8 cellular contexts compared by ENCODE assay signal in genomic region chr6:31366693-31367470, GRCh38. TPM values are rescaled to one million over a fixed set of nuclear protein-coding genes. Genes with fewer than 3 reads are reported as not detected.
DNase-seq lines count a peak whose midpoint lies in the region; ATAC-seq and TF ChIP-seq lines count a peak whose summit lies in the region.

No MANE protein-coding gene starts in this region.

- no peak overlapping the region for H2BK120ac ChIP-seq in neuronal stem cell (ENCODE audit: low read depth, low read length)

- WGBS in neuronal stem cell (ENCODE audit: extremely low coverage in 2 of 2, insufficient read length in 2 of 2, insufficient replicate concordance in 1 of 2), 2 donors = no CpG with 5 or more reads among the region's 30 CpGs

- H2AK5ac ChIP-seq in neuronal stem cell (ENCODE audit: low read depth, low read length) = no peak overlapping the region

- no peak overlapping the region for H2BK12ac ChIP-seq in neuronal stem cell (ENCODE audit: low read length)

- no peak overlapping the region for H3K4ac ChIP-seq in neuronal stem cell (ENCODE audit: low read length)

- peak overlapping the region; percentile 76 to 90 for H3K4me3 Mint-ChIP-seq in CD14-positive monocyte

- H3K4me3 ChIP-seq in neuronal stem cell (ENCODE audit: low read length in 2 of 2) (no peak overlapping the region), stomach smooth muscle (ENCODE audit: low read length in 2 of 2) (peak overlapping the region; percentile 6 to 69)

- TF ChIP-seq CTCF in CD14-positive monocyte (IDR thresholded peaks at IDR 0.05) (peak; percentile 86), RWPE1 (conservative IDR thresholded peaks at IDR 0.05; ENCODE audit: low read depth) (peak; percentile 95), foreskin keratinocyte (conservative IDR thresholded peaks at IDR 0.05) (peak; percentile 96)

- CTCF ChIA-PET in RWPE1 (lab: Yijun Ruan, JAX) = interaction anchor here (0.5 to 3.6 kb wide), 32 partner anchors 8 to 1501 kb away, joined by 3 to 33 read pairs (median 4); partner anchors contain the start of genes PSORS1C1 and PSORS1C2

- H3K18ac ChIP-seq in neuronal stem cell (ENCODE audit: low read length) = peak overlapping the region; percentile 35

- H3K9me3 Mint-ChIP-seq in CD14-positive monocyte = peaks cover 0 to 3% (median 2%) of the 10 kb centered on the region in 7 donors

- intact Hi-C loops in CD14-positive monocyte (cut with micrococcal nuclease) = loop anchor here (2.0 kb wide), 2 partner anchors 170 to 230 kb away; no protein-coding TSS in a partner anchor

- peak overlapping the region; percentile 48 for H3K4me2 ChIP-seq in neuronal stem cell (ENCODE audit: insufficient read depth, low read length, poor library complexity, severe bottlenecking)

- DNase-seq in CD14-positive monocyte (ENCODE audit: low spot score) = peak; percentile 81
- peak; percentile 63 for DNase-seq in KG1 (lab: John Stamatoyannopoulos, UW)
- DNase-seq in RWPE1 (ENCODE audit: low spot score) = peak; percentile 85
- peak; percentile 81 for DNase-seq in activated effector memory CD4-positive, alpha-beta T cell treated with Interleukin-2 at 50 U/mL for 16 hours
- peak; percentile 48 to 72 for DNase-seq in foreskin keratinocyte
- peak; percentile 92 for DNase-seq in neuronal stem cell (ENCODE audit: low spot score)

- no peak overlapping the region for H4K91ac ChIP-seq in neuronal stem cell (ENCODE audit: low read depth, low read length, poor library complexity)

- H3K27ac ChIP-seq in RWPE1 (no peak overlapping the region), foreskin keratinocyte (no peak overlapping the region), neuronal stem cell (replicated peaks; ENCODE audit: low read length) (no peak overlapping the region), stomach smooth muscle (ENCODE audit: low read length) (no peak overlapping the region)

- H2BK15ac ChIP-seq in neuronal stem cell (ENCODE audit: low read length) = no peak overlapping the region

- H3K36me3 Mint-ChIP-seq in CD14-positive monocyte = no peaks in the 10 kb centered on the region

- H4K8ac ChIP-seq in neuronal stem cell (ENCODE audit: low read depth, low read length) = no peak overlapping the region

- H3K23ac ChIP-seq in neuronal stem cell (ENCODE audit: low read depth, low read length, poor library complexity) = peak overlapping the region; percentile 87

- H2BK5ac ChIP-seq in neuronal stem cell (ENCODE audit: low read length) = no peak overlapping the region

- H3K14ac ChIP-seq in neuronal stem cell (ENCODE audit: low read length) = no peak overlapping the region

- peaks cover 37% of the 10 kb centered on the region for H3K27me3 ChIP-seq in foreskin keratinocyte
- peaks cover 0 to 27% (median 14%) of the 10 kb centered on the region in 3 experiments for H3K27me3 ChIP-seq in neuronal stem cell (ENCODE audit: control insufficient read depth in 3 of 3, insufficient read depth in 3 of 3, low read depth in 1 of 3, low read length in 3 of 3)
- peaks cover 7 to 11% of the 10 kb centered on the region in 2 donors for H3K27me3 ChIP-seq in stomach smooth muscle (ENCODE audit: control insufficient read depth in 1 of 2, insufficient read depth in 2 of 2, low read length in 2 of 2)

- H3K79me1 ChIP-seq in neuronal stem cell (ENCODE audit: low read depth, low read length) = no peaks in the 10 kb centered on the region

- POLR2A ChIA-PET in RWPE1 (lab: Yijun Ruan, JAX; ENCODE audit: low non-redundant PET) = no interaction called here

- H3K36me3 ChIP-seq in neuronal stem cell (replicated peaks in 1 of 2; ENCODE audit: control insufficient read depth in 2 of 2, insufficient read depth in 2 of 2, low read length in 2 of 2) = no peaks in the 10 kb centered on the region
- H3K36me3 ChIP-seq in stomach smooth muscle (ENCODE audit: control insufficient read depth in 2 of 2, insufficient read depth in 2 of 2, low read length in 2 of 2) = no peaks in the 10 kb centered on the region

- H2AFZ ChIP-seq in neuronal stem cell (ENCODE audit: low read length) = peak overlapping the region; percentile 53

- H3K4me1 ChIP-seq in foreskin keratinocyte (no peaks in the 10 kb centered on the region), neuronal stem cell (ENCODE audit: control insufficient read depth in 2 of 2, insufficient read depth in 1 of 2, low read depth in 1 of 2, low read length in 2 of 2) (peaks cover 0 to 5% of the 10 kb centered on the region in 2 donors), stomach smooth muscle (ENCODE audit: control insufficient read depth, insufficient read depth, low read length) (peaks cover 6% of the 10 kb centered on the region)

- peak; percentile 67 for ATAC-seq in GM19463 (IDR thresholded peaks at IDR 0.05; ENCODE audit: unreplicated experiment)
- ATAC-seq in foreskin keratinocyte = peak; percentile 91

- H3K27me3 Mint-ChIP-seq in CD14-positive monocyte (ENCODE audit: low read depth in 3 of 3) = peaks cover 20 to 48% (median 25%) of the 10 kb centered on the region in 3 donors

- H3K9ac ChIP-seq in neuronal stem cell (ENCODE audit: low read depth, low read length, poor library complexity) (no peak overlapping the region), stomach smooth muscle (ENCODE audit: low read length in 2 of 2) (peak overlapping the region in 1 of 2 donors; percentile 5)

- H3K4me1 Mint-ChIP-seq in CD14-positive monocyte = peaks cover 28% of the 10 kb centered on the region

- H3K9me3 ChIP-seq in neuronal stem cell (replicated peaks in 1 of 2; ENCODE audit: control insufficient read depth in 2 of 2, insufficient read depth in 1 of 2, low read depth in 1 of 2, low read length in 2 of 2) = no peaks in the 10 kb centered on the region
- no peaks in the 10 kb centered on the region for H3K9me3 ChIP-seq in stomach smooth muscle (ENCODE audit: control insufficient read depth in 2 of 2, low read length in 2 of 2)

- peak overlapping the region in 2 of 7 donors; percentile 46 to 61 for H3K27ac Mint-ChIP-seq in CD14-positive monocyte

RNA-seq across cellular contexts. Expression of gene HLA-B, which starts 9.9 kb away (rescaled TPM):
- polyA plus RNA-seq in CD14-positive monocyte (1,000 to 10,000 TPM; 6,126 to 6,999 TPM), foreskin keratinocyte (319 and 484 TPM in 2 replicates)
- total RNA-seq in foreskin keratinocyte = 266 and 383 TPM in 2 replicates
- polyA plus RNA-seq in neuronal stem cell (2013, experiment 1 of 2) = 40.0 TPM
- 38.4 TPM for polyA plus RNA-seq in neuronal stem cell (2013, experiment 2 of 2)

RNA-seq across cellular contexts. Expression of gene MICA, which starts 36.5 kb away (rescaled TPM):
- polyA plus RNA-seq in CD14-positive monocyte (1 to 10 TPM; 5.6 to 6.9 TPM), foreskin keratinocyte (30.8 and 63.8 TPM in 2 replicates)
- total RNA-seq in foreskin keratinocyte = 28.3 and 55.9 TPM in 2 replicates
- polyA plus RNA-seq in neuronal stem cell (2013, experiment 1 of 2) = 16.9 TPM
- 17.1 TPM for polyA plus RNA-seq in neuronal stem cell (2013, experiment 2 of 2)

Comparison
In these comparisons a context has a peak if more than half of its experiments do, and no peak if none do; other contexts are left out.
1. H3K4me3 ChIP-seq: peak in stomach smooth muscle (2 of 2); none in neuronal stem cell (0 of 2).
2. RNA of gene HLA-B, which starts 9.9 kb away (polyA plus RNA-seq): 6,126 to 6,999 TPM in CD14-positive monocyte; 319 to 484 TPM in foreskin keratinocyte; every median in the first group is over 10 times any median in the second.
3. Peak in every context shown above with its lines, with median percentiles within 50 percentile points of each other: DNase-seq and CTCF ChIP-seq.